18 cellular contexts compared by ENCODE assay signal in genomic region chr11:27740362-27741024, GRCh38. TPM values are rescaled to one million over a fixed set of nuclear protein-coding genes. Genes with fewer than 3 reads are reported as not detected.
"Had no signal": no experiment of that assay in that cellular context is flagged by ENCODE, and none has a peak within 500 bp of the region (broad histone marks: within the 10 kb centered on the region; RNA-seq: fewer than 3 reads in every experiment).

No MANE protein-coding gene starts in this region.

- H3K4me1 ChIP-seq: colonic mucosa, stomach, testis had no signal

- H3K27me3 ChIP-seq: colonic mucosa, testis had no signal

- H3K36me3 ChIP-seq: colonic mucosa, stomach had no signal

- H3K27ac ChIP-seq: colonic mucosa, stomach, testis had no signal

- H3K4me3 ChIP-seq: colonic mucosa, stomach, testis had no signal

- DNase-seq: activated CD4-positive, alpha-beta T cell treated with anti-CD3 and anti-CD28 coated beads, Interleukin-2, amount 10 ng/mL, durations not matched to agents 7 days and 5 days; activated CD4-positive, CD25-positive, alpha-beta regulatory T cell; activated CD8-positive, alpha-beta memory T cell treated with anti-CD3 and anti-CD28 coated beads, Interleukin-2, amount 50 U/mL, for 48 hours; activated gamma-delta T cell; activated T-cell treated with anti-CD3 and anti-CD28 coated beads, Interleukin-2, amount 50 U/mL, for 72 hours; amniotic stem cell; colonic mucosa; effector CD4-positive, alpha-beta T cell; foreskin melanocyte; head of caudate nucleus; kidney; left ventricle myocardium superior; natural killer cell; stimulated activated CD4-positive, alpha-beta T cell treated with anti-CD3 and anti-CD28 coated beads, Interleukin-12 subunit alpha, Interleukin-12 subunit beta, amount 100 ng/mL, for 4 hours; stimulated activated CD4-positive, alpha-beta T cell treated with anti-CD3 and anti-CD28 coated beads, Interleukin-2, amount 100 ng/mL, for 24 hours; stomach; testis had no signal

- H3K9me3 ChIP-seq: colonic mucosa, stomach, testis had no signal

RNA-seq across cellular contexts. Expression of gene BDNF, which starts 40.2 kb away (rescaled TPM):
- total RNA-seq: activated CD4-positive, alpha-beta T cell treated with anti-CD3 and anti-CD28 coated beads, Interleukin-2, amount 10 ng/mL, durations not matched to agents 7 days and 5 days; activated naive CD4-positive, alpha-beta T cell treated with anti-CD3 and anti-CD28 coated beads, Interleukin-2, amount 50 U/mL, for 72 hours; activated T-cell treated with anti-CD3 and anti-CD28 coated beads, Interleukin-2, amount 50 U/mL, for 72 hours; natural killer cell had no signal
